ENCODE assay signal across 2 cellular contexts in genomic region chr13:52170828-52171391, GRCh38. TPM values are rescaled to one million over a fixed set of nuclear protein-coding genes. Genes with fewer than 3 reads are reported as not detected.
"Had no signal": no experiment of that assay in that cellular context is flagged by ENCODE, and none has a peak within 500 bp of the region (broad histone marks: within the 10 kb centered on the region; RNA-seq: fewer than 3 reads in every experiment).

No MANE protein-coding gene starts in this region.

RNA-seq across cellular contexts. Expression of gene NEK5, which starts 42.0 kb away (rescaled TPM):
- total RNA-seq: activated CD4-positive, alpha-beta T cell treated with anti-CD3 and anti-CD28 coated beads, Interleukin-2, amount 10 ng/mL, durations not matched to agents 7 days and 5 days; RPMI7951 had no signal
